ENCODE assay signal across 14 cellular contexts in the genomic region with DNA sequence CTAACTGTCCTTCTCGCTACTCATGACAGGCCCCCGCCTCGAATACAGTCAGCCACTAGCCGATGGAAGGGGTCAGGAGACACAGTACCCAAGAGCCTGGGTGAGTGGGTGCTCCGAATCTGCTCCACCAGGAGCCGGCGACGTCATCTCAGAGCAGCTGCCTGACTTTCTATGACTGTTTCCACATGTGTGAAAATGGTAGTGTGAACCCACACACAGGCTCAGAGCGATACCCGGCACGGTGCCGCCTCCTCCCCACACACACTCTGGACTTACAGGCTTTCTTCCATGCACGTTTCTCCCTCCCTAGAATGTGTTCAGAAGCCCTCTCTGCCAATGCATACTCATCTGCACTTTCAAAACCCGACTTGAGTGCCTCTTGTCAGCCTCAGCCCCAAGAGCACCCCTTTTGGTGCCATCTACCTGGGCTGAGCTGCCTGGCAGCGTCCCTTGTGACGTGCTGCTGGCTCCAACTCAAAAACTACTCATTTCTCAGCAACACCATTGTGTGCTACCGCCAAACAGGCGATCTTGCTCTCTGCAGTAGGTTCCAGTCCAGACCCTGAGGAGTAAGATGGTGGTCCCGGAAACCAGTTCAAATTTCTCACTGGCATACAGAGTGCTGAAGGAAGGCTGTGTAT. TPM values are rescaled to one million over a fixed set of nuclear protein-coding genes. Genes with fewer than 3 reads are reported as not detected.
A peak's percentile ranks its signal among the peaks of the same experiment; 100 is the strongest.
DNase-seq lines count a peak whose midpoint lies in the region; ATAC-seq and TF ChIP-seq lines count a peak whose summit lies in the region.
"Had no signal": no experiment of that assay in that cellular context is flagged by ENCODE, and none has a peak within 500 bp of the region (broad histone marks: within the 10 kb centered on the region; RNA-seq: fewer than 3 reads in every experiment).

No MANE protein-coding gene starts in this region.

- H3K27ac ChIP-seq in A673 (ENCODE audit: low read depth, low read length, poor library complexity, severe bottlenecking) (peak overlapping the region; percentile 28), GM23338 (ENCODE audit: low read depth) (no peak overlapping the region), tibial nerve (peak overlapping the region in 2 of 4 donors; percentile 80 to 82)

- H3K27me3 Mint-ChIP-seq in GM23338 (ENCODE audit: insufficient read depth, low read depth, poor library complexity) (peaks cover 1% of the 10 kb centered on the region), endothelial cell (ENCODE audit: unreplicated experiment) (peaks cover 10% of the 10 kb centered on the region)
- H3K27me3 Mint-ChIP-seq: activated CD4-positive, alpha-beta T cell treated with anti-CD3 and anti-CD28 coated beads, Interleukin-2, amount 10 ng/mL, durations not matched to agents 24 days and 14 days had no signal

- no peak for ATAC-seq in GM23338
- ATAC-seq in HG03439 (IDR thresholded peaks at IDR 0.05; ENCODE audit: unreplicated experiment): no peak
- ATAC-seq: activated T-cell treated with anti-CD3 and anti-CD28 coated beads, Interleukin-2, amount 50 U/mL, for 4 hours had no signal

- H3K79me2 ChIP-seq in GM23338 (replicated peaks; ENCODE audit: insufficient read depth): peaks cover 100% of the 10 kb centered on the region

- H3K27ac Mint-ChIP-seq in GM23338 (0 out of 2 replicates have a peak overlapping the region, but pooled peaks have one; percentile 8), endothelial cell (ENCODE audit: unreplicated experiment) (peak overlapping the region; percentile 43)
- H3K27ac Mint-ChIP-seq: activated CD4-positive, alpha-beta T cell treated with anti-CD3 and anti-CD28 coated beads, Interleukin-2, amount 10 ng/mL, durations not matched to agents 24 days and 14 days; T-helper 2 cell treated with Interferon-gamma antibody and Interleukin-4, amounts not matched to agents 5 μg/mL and 100 μg/mL, for 36 hours had no signal

- H3K27me3 ChIP-seq in A673 (replicated peaks; ENCODE audit: insufficient read depth, low read depth, low read length, poor library complexity): no peaks in the 10 kb centered on the region
- H3K27me3 ChIP-seq in GM23338 (ENCODE audit: insufficient read depth): no peaks in the 10 kb centered on the region
- no peaks in the 10 kb centered on the region for H3K27me3 ChIP-seq in tibial nerve

- no peak for DNase-seq in A673 (ENCODE audit: low spot score)
- DNase-seq in GM23338 (ENCODE audit: low spot score): no peak
- no peak for DNase-seq in endothelial cell (ENCODE audit: low spot score)
- peak; percentile 48 for DNase-seq in occipital lobe (lab: John Stamatoyannopoulos, UW)
- no peak for DNase-seq in NCI-H2227 (lab: John Stamatoyannopoulos, UW; ENCODE audit: unreplicated experiment)
- DNase-seq in tibial nerve (ENCODE audit: low spot score in 2 of 2): no peak
- DNase-seq in NCI-H446 treated with DMSO at 0.1 percent for 48 hours (lab: John Stamatoyannopoulos, UW): no peak
- DNase-seq: activated CD4-positive, alpha-beta T cell treated with anti-CD3 and anti-CD28 coated beads, Interleukin-2, amount 10 ng/mL, durations not matched to agents 24 days and 14 days; activated T-cell treated with anti-CD3 and anti-CD28 coated beads, Interleukin-2, amount 50 U/mL, for 4 hours; islet precursor cell; NK-92 treated with Interleukin-12 subunit alpha and Interleukin-12 subunit beta, amount 100 ng/mL, for 24 hours; SIG-M5 had no signal

- H3F3A ChIP-seq in GM23338 (replicated peaks; ENCODE audit: low read depth): no peaks in the 10 kb centered on the region

- WGBS in tibial nerve, 2 donors: 59 to 61% methylated on average over 19 of the region's 19 CpGs

- CTCF ChIA-PET in A673 (lab: Charles Lee): no interaction called here

- H3K9me3 Mint-ChIP-seq in GM23338 (no peaks in the 10 kb centered on the region), endothelial cell (ENCODE audit: unreplicated experiment) (no peaks in the 10 kb centered on the region)
- H3K9me3 Mint-ChIP-seq: activated CD4-positive, alpha-beta T cell treated with anti-CD3 and anti-CD28 coated beads, Interleukin-2, amount 10 ng/mL, durations not matched to agents 24 days and 14 days; activated T-cell treated with anti-CD3 and anti-CD28 coated beads, Interleukin-2, amount 50 U/mL, for 4 hours; T-helper 2 cell treated with Interferon-gamma antibody and Interleukin-4, amounts not matched to agents 5 μg/mL and 100 μg/mL, for 36 hours had no signal

- POLR2A ChIA-PET in A673 (lab: Charles Lee; ENCODE audit: low non-redundant PET): no interaction called here

- TF ChIP-seq CTCF in A673 (conservative IDR thresholded peaks at IDR 0.05; ENCODE audit: low read depth, low read length): no peak
- no peak for TF ChIP-seq CTCF in GM23338 (conservative IDR thresholded peaks at IDR 0.05; ENCODE audit: low read depth in 2 of 2)
- no peak for TF ChIP-seq CTCF in endothelial cell (IDR thresholded peaks at IDR 0.05; ENCODE audit: unreplicated experiment)
- TF ChIP-seq CTCF in tibial nerve (IDR thresholded peaks at IDR 0.05): no peak

- no peaks in the 10 kb centered on the region for H3K9me2 ChIP-seq in GM23338 (ENCODE audit: insufficient read depth)

- H3K9me3 ChIP-seq in A673 (ENCODE audit: low read depth, low read length, poor library complexity, severe bottlenecking) (no peaks in the 10 kb centered on the region), tibial nerve (no peaks in the 10 kb centered on the region)

- no TSS peak for BruUV-seq in A673 (replicated peaks; lab: Mats Ljungman, UMichigan)

- H3K4me1 Mint-ChIP-seq in GM23338 (peaks cover 84% of the 10 kb centered on the region), endothelial cell (ENCODE audit: unreplicated experiment) (peaks cover 86% of the 10 kb centered on the region)

- H3K4me2 ChIP-seq in GM23338: no peak overlapping the region

- H3K36me3 ChIP-seq in A673 (ENCODE audit: insufficient read depth, low read length, poor library complexity, severe bottlenecking): no peaks in the 10 kb centered on the region
- H3K36me3 ChIP-seq in GM23338 (ENCODE audit: insufficient read depth): no peaks in the 10 kb centered on the region
- H3K36me3 ChIP-seq in tibial nerve: no peaks in the 10 kb centered on the region

- TF ChIP-seq POLR2A in tibial nerve (IDR thresholded peaks at IDR 0.05): no peak

- H3K4me1 ChIP-seq in A673 (ENCODE audit: insufficient read depth, low read length, poor library complexity, severe bottlenecking): peaks cover 53% of the 10 kb centered on the region
- peaks cover 71% of the 10 kb centered on the region for H3K4me1 ChIP-seq in GM23338 (ENCODE audit: insufficient read depth)
- peaks cover 0 to 95% (median 59%) of the 10 kb centered on the region in 4 donors for H3K4me1 ChIP-seq in tibial nerve

- no peak overlapping the region for H3K4me3 Mint-ChIP-seq in GM23338
- H3K4me3 Mint-ChIP-seq in endothelial cell (ENCODE audit: unreplicated experiment): peak overlapping the region; percentile 21
- H3K4me3 Mint-ChIP-seq: activated CD4-positive, alpha-beta T cell treated with anti-CD3 and anti-CD28 coated beads, Interleukin-2, amount 10 ng/mL, durations not matched to agents 24 days and 14 days; activated T-cell treated with anti-CD3 and anti-CD28 coated beads, Interleukin-2, amount 50 U/mL, for 4 hours; T-helper 2 cell treated with Interferon-gamma antibody and Interleukin-4, amounts not matched to agents 5 μg/mL and 100 μg/mL, for 36 hours had no signal

- H4K20me1 ChIP-seq in GM23338 (replicated peaks; ENCODE audit: insufficient read depth): peaks cover 47% of the 10 kb centered on the region

- no peak for TF ChIP-seq EP300 in tibial nerve (IDR thresholded peaks at IDR 0.05)

- no peak overlapping the region for H2AFZ ChIP-seq in GM23338

- H3K4me3 ChIP-seq in A673 (ENCODE audit: low read depth, low read length, poor library complexity, severe bottlenecking): no peak overlapping the region
- H3K4me3 ChIP-seq in GM23338: no peak overlapping the region
- H3K4me3 ChIP-seq in tibial nerve: no peak overlapping the region

- H3K36me3 Mint-ChIP-seq in GM23338 (ENCODE audit: low read depth): no peaks in the 10 kb centered on the region
- H3K36me3 Mint-ChIP-seq in endothelial cell (ENCODE audit: low read depth, unreplicated experiment): peaks cover 14% of the 10 kb centered on the region

- intact Hi-C loops in A673 (cut with micrococcal nuclease; ENCODE audit: unreplicated experiment): no loop called here

TF ChIP-seq in GM23338, 12 proteins besides CTCF, POLR2A, EP300 and RAD21 (continues in another document):
- TF ChIP-seq, protein P1, sequence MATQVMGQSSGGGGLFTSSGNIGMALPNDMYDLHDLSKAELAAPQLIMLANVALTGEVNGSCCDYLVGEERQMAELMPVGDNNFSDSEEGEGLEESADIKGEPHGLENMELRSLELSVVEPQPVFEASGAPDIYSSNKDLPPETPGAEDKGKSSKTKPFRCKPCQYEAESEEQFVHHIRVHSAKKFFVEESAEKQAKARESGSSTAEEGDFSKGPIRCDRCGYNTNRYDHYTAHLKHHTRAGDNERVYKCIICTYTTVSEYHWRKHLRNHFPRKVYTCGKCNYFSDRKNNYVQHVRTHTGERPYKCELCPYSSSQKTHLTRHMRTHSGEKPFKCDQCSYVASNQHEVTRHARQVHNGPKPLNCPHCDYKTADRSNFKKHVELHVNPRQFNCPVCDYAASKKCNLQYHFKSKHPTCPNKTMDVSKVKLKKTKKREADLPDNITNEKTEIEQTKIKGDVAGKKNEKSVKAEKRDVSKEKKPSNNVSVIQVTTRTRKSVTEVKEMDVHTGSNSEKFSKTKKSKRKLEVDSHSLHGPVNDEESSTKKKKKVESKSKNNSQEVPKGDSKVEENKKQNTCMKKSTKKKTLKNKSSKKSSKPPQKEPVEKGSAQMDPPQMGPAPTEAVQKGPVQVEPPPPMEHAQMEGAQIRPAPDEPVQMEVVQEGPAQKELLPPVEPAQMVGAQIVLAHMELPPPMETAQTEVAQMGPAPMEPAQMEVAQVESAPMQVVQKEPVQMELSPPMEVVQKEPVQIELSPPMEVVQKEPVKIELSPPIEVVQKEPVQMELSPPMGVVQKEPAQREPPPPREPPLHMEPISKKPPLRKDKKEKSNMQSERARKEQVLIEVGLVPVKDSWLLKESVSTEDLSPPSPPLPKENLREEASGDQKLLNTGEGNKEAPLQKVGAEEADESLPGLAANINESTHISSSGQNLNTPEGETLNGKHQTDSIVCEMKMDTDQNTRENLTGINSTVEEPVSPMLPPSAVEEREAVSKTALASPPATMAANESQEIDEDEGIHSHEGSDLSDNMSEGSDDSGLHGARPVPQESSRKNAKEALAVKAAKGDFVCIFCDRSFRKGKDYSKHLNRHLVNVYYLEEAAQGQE (IDR thresholded peaks at IDR 0.05; ENCODE audit: unreplicated experiment): no peak
- TF ChIP-seq ZNF114 (CRISPR knock-in tag; IDR thresholded peaks at IDR 0.05) (no peak), CREB1 (CRISPR knock-in tag; IDR thresholded peaks at IDR 0.05; ENCODE audit: low read depth) (no peak)

RNA-seq across cellular contexts. Expression of a gene that starts 29.7 kb away (rescaled TPM):
- total RNA-seq in A673 (2021) (41.2 and 41.4 TPM in 2 replicates), endothelial cell (ENCODE audit: unreplicated experiment) (120 TPM), occipital lobe (86.1 TPM), tibial nerve (100 to 1,000 TPM; 106 to 205 (median 110) TPM)
- 39.1 and 45.9 TPM in 2 replicates for total RNA-seq in GM23338 (2014; rRNA removed; shearing (Covaris generic))
- polyA plus RNA-seq in GM23338 (2016; fragmentation: Nextera tagmentation; extraction: Ambion mirVana): 20.8 and 23.2 TPM in 2 replicates
